ENCODE assay signal across 2 cellular contexts in the genomic region with DNA sequence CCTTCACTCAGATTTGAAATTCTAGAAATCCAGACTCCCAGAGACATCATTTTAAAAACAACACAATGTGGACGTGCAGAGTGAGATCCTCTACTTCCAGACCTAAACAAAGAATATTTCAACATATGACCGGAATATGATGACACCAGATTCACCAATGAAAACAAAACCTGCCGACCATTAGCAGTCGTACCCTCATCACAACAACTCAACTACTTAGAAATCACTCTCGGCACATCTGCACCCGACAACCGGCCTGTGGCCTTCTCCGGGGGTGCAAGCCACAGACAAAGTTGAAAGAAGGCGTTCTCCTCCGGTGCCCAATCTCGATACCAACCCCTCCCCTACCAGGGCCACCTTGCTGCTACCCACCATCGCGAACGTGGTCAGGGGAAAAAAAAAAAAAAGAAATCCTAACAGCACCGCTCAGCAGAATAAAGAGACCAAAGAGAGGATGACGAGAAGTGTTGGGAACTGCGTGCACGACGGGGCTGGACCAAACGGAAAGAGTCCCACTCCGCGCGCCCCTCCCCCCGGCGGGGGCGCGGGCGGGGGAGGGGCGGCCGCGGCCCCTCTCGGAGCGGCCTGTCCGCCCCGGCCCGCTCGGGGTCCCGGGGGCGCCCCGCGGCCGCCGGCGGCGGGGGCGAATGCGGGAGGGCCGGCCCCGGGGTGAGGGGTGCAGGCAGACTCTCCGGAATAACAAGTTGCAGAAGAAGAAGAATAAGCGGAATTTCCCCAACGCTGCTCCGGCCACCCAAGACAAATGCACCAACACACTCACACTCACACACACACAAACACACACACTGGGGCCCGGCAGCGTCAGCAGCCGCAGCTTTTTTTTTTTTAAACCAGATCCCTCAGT.
TF ChIP-seq lines count a peak whose summit lies in the region.

No MANE protein-coding gene starts in this region.

TF ChIP-seq in IMR-90, 13 proteins besides CTCF, POLR2A, EP300 and RAD21:
- TF ChIP-seq MAZ (IDR thresholded peaks at IDR 0.05; ENCODE audit: borderline replicate concordance, low read depth, low read length) = peak; percentile 25; the same call in 1 of the 2 replicates
- no peak for TF ChIP-seq BHLHE40 (IDR thresholded peaks at IDR 0.05; ENCODE audit: low read depth, low read length)
- no peak for TF ChIP-seq CHD1 (IDR thresholded peaks at IDR 0.05; ENCODE audit: low read depth, low read length)
- TF ChIP-seq CEBPB (IDR thresholded peaks at IDR 0.05; ENCODE audit: low read depth, low read length) = peak; percentile 95
- no peak for TF ChIP-seq MAFK (IDR thresholded peaks at IDR 0.05; ENCODE audit: low read depth, low read length)
- TF ChIP-seq NFE2L2 (IDR thresholded peaks at IDR 0.05; ENCODE audit: low read depth, low read length) = no peak
- no peak for TF ChIP-seq MXI1 (IDR thresholded peaks at IDR 0.05; ENCODE audit: borderline replicate concordance, low read depth, low read length)
TF ChIP-seq in IMR-90: peak in this region for 2.

TF ChIP-seq in SK-N-SH, 30 proteins besides CTCF, POLR2A, EP300 and RAD21:
- TF ChIP-seq, protein P1, sequence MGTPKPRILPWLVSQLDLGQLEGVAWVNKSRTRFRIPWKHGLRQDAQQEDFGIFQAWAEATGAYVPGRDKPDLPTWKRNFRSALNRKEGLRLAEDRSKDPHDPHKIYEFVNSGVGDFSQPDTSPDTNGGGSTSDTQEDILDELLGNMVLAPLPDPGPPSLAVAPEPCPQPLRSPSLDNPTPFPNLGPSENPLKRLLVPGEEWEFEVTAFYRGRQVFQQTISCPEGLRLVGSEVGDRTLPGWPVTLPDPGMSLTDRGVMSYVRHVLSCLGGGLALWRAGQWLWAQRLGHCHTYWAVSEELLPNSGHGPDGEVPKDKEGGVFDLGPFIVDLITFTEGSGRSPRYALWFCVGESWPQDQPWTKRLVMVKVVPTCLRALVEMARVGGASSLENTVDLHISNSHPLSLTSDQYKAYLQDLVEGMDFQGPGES (IDR thresholded peaks at IDR 0.05; ENCODE audit: low read depth, low read length) = no peak
- peak; percentile 6; the same call in 1 of the 2 replicates for TF ChIP-seq TAF1 (IDR thresholded peaks at IDR 0.05; ENCODE audit: borderline replicate concordance, low read depth, low read length)
- TF ChIP-seq, protein P2, sequence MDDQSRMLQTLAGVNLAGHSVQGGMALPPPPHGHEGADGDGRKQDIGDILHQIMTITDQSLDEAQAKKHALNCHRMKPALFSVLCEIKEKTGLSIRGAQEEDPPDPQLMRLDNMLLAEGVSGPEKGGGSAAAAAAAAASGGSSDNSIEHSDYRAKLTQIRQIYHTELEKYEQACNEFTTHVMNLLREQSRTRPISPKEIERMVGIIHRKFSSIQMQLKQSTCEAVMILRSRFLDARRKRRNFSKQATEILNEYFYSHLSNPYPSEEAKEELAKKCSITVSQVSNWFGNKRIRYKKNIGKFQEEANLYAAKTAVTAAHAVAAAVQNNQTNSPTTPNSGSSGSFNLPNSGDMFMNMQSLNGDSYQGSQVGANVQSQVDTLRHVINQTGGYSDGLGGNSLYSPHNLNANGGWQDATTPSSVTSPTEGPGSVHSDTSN (IDR thresholded peaks at IDR 0.05) = no peak
- TF ChIP-seq MXI1 (IDR thresholded peaks at IDR 0.05; ENCODE audit: low read depth, low read length) = peak; percentile 33; the same call in 1 of the 2 replicates
- TF ChIP-seq CHD2 (IDR thresholded peaks at IDR 0.05; ENCODE audit: low read length, partially characterized antibody) = peak; percentile 89
- TF ChIP-seq, protein P3, sequence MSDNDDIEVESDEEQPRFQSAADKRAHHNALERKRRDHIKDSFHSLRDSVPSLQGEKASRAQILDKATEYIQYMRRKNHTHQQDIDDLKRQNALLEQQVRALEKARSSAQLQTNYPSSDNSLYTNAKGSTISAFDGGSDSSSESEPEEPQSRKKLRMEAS (IDR thresholded peaks at IDR 0.05; ENCODE audit: low read depth) = 0 out of 2 replicates have a peak, but pooled peaks have one; percentile 22
- TF ChIP-seq JUND (IDR thresholded peaks at IDR 0.05) = no peak
- TF ChIP-seq POLR2AphosphoS5 (IDR thresholded peaks at IDR 0.05; ENCODE audit: low read depth, low read length) = 0 out of 2 replicates have a peak, but pooled peaks have one; percentile 5
